16 cellular contexts compared by ENCODE assay signal in genomic region chr10:113501031-113501430, GRCh38. TPM values are rescaled to one million over a fixed set of nuclear protein-coding genes. Genes with fewer than 3 reads are reported as not detected.
"Had no signal": no experiment of that assay in that cellular context is flagged by ENCODE, and none has a peak within 500 bp of the region (broad histone marks: within the 10 kb centered on the region; RNA-seq: fewer than 3 reads in every experiment).

No MANE protein-coding gene starts in this region.

RNA-seq across cellular contexts. Expression of gene HABP2, which starts 51.8 kb away (rescaled TPM):
- total RNA-seq: activated naive CD4-positive, alpha-beta T cell treated with anti-CD3 and anti-CD28 coated beads for 36 hours; activated naive CD4-positive, alpha-beta T cell treated with anti-CD3 and anti-CD28 coated beads, Interleukin-2, amount 50 U/mL, for 72 hours; activated naive CD8-positive, alpha-beta T cell treated with anti-CD3 and anti-CD28 coated beads for 36 hours; activated naive CD8-positive, alpha-beta T cell treated with anti-CD3 and anti-CD28 coated beads, Interleukin-2, amount 10 ng/mL, durations not matched to agents 7 days and 5 days; activated T-cell treated with anti-CD3 and anti-CD28 coated beads, Interleukin-2, amount 50 U/mL, for 72 hours; activated T-helper 1 cell treated with anti-CD3 and anti-CD28 coated beads, Interleukin-12 subunit alpha, Interleukin-12 subunit beta, Interleukin-2, Interleukin-4 antibody, amounts not matched to agents 30 ng/mL and 10 ng/mL and 1 ng/mL, durations not matched to agents 14 hours and 24 hours and 36 hours; activated T-helper 17 cell treated with anti-CD3 and anti-CD28 coated beads, Interleukin-2, amount 50 U/mL, for 72 hours; activated T-helper 2 cell treated with anti-CD3 and anti-CD28 coated beads, Interferon-gamma antibody, Interleukin-2, Interleukin-4, amounts not matched to agents 10 μg/mL and 5 μg/mL and 100 μg/mL, durations not matched to agents 14 hours and 24 hours and 36 hours; aorta; ascending aorta; astrocyte; bronchial epithelial cell; cardiac muscle cell; cardiac septum; cerebellum; chondrocyte had no signal
